10 cellular contexts compared by ENCODE assay signal in genomic region chr2:235511187-235511661, GRCh38. TPM values are rescaled to one million over a fixed set of nuclear protein-coding genes. Genes with fewer than 3 reads are reported as not detected.
A peak's percentile ranks its signal among the peaks of the same experiment; 100 is the strongest.
DNase-seq lines count a peak whose midpoint lies in the region; ATAC-seq, FAIRE-seq and TF ChIP-seq lines count a peak whose summit lies in the region.
"Had no signal": no experiment of that assay in that cellular context is flagged by ENCODE, and none has a peak within 500 bp of the region (broad histone marks: within the 10 kb centered on the region; RNA-seq: fewer than 3 reads in every experiment).

No MANE protein-coding gene starts in this region.

- peaks cover 35% of the 10 kb centered on the region for H3K27me3 Mint-ChIP-seq in CD4-positive, alpha-beta T cell

- POLR2A ChIA-PET in A549 (lab: Yijun Ruan, JAX) = no interaction called here
- POLR2A ChIA-PET in CD4-positive, alpha-beta T cell (lab: Charles Lee) = no interaction called here

- H3K4me1 Mint-ChIP-seq in CD4-positive, alpha-beta T cell (ENCODE audit: low read depth) = no peaks in the 10 kb centered on the region

- in situ Hi-C loops in astrocyte of the spinal cord (cut with HindIII; ENCODE audit: low sequenced_read_pairs) = no loop called here

- TF ChIP-seq POLR2A in A549 (IDR thresholded peaks at IDR 0.05; ENCODE audit: low read length) = no peak

- TF ChIP-seq CTCF in A549 (IDR thresholded peaks at IDR 0.05) = no peak
- TF ChIP-seq CTCF in astrocyte of the spinal cord (IDR thresholded peaks at IDR 0.05; ENCODE audit: low read depth, low read length) = no peak
- TF ChIP-seq CTCF in kidney (IDR thresholded peaks at IDR 0.05; ENCODE audit: borderline replicate concordance, extremely low read depth, insufficient read depth) = no peak
- TF ChIP-seq CTCF in CD4-positive, alpha-beta T cell (IDR thresholded peaks at IDR 0.05) = no peak

- H3K4me3 ChIP-seq in A549 (no peak overlapping the region), astrocyte of the spinal cord (ENCODE audit: low read depth, low read length) (no peak overlapping the region), kidney (ENCODE audit: low read length in 2 of 2) (peak overlapping the region in 1 of 2 donors; percentile 31)

- H3K9me3 ChIP-seq in A549 (no peaks in the 10 kb centered on the region), kidney (ENCODE audit: control insufficient read depth in 1 of 2, low read length in 2 of 2) (no peaks in the 10 kb centered on the region)
- H3K9me3 ChIP-seq in CD4-positive, alpha-beta T cell (ENCODE audit: control insufficient read depth, low read length) = no peaks in the 10 kb centered on the region

- H3K36me3 Mint-ChIP-seq in CD4-positive, alpha-beta T cell (ENCODE audit: low read depth) = no peaks in the 10 kb centered on the region
- H3K36me3 Mint-ChIP-seq: CD8-positive, alpha-beta T cell had no signal

- 0 out of 5 replicates have a peak, but pooled peaks of 1 of the 2 experiments have one; percentile 3 for TF ChIP-seq RAD21 in A549 (conservative IDR thresholded peaks at IDR 0.05 in 1 of 2, IDR thresholded peaks at IDR 0.05 in 1 of 2)

- H3K27ac Mint-ChIP-seq in CD4-positive, alpha-beta T cell = no peak overlapping the region
- H3K27ac Mint-ChIP-seq: CD8-positive, alpha-beta T cell had no signal

- H3K9me3 Mint-ChIP-seq in CD4-positive, alpha-beta T cell = no peaks in the 10 kb centered on the region
- H3K9me3 Mint-ChIP-seq: CD8-positive, alpha-beta T cell had no signal

- ATAC-seq in A549 = peak; percentile 94 to 95
- no peak for ATAC-seq in GM21381 (IDR thresholded peaks at IDR 0.05; ENCODE audit: unreplicated experiment)
- ATAC-seq in CD4-positive, alpha-beta T cell (ENCODE audit: poor library complexity) = no peak
- ATAC-seq: CD8-positive, alpha-beta T cell had no signal

- H3K27ac ChIP-seq in A549 = peak overlapping the region; percentile 58 to 90
- H3K27ac ChIP-seq in kidney (ENCODE audit: low read depth in 2 of 2, low read length in 2 of 2) = peak overlapping the region; percentile 93
- no peak overlapping the region for H3K27ac ChIP-seq in CD4-positive, alpha-beta T cell (ENCODE audit: low read depth, low read length)

- H3K4me3 Mint-ChIP-seq in CD4-positive, alpha-beta T cell = no peak overlapping the region
- H3K4me3 Mint-ChIP-seq: CD8-positive, alpha-beta T cell had no signal

- FAIRE-seq in A549 (lab: Jason Lieb, UNC) (no peak), kidney (lab: Jason Lieb, UNC) (peak; percentile 90)

- CTCF ChIA-PET in A549 (lab: Yijun Ruan, JAX) = interaction anchor here (1.7 kb wide), 1 partner anchor 9 kb away, joined by 6 read pairs; no protein-coding TSS in a partner anchor
- CTCF ChIA-PET in CD4-positive, alpha-beta T cell (lab: Charles Lee) = no interaction called here

- peak overlapping the region; percentile 64 for H3K4me2 ChIP-seq in A549

- DNase-seq in A549 (ENCODE audit: low read depth in 1 of 2, low spot score in 1 of 2) (peak; percentile 75 to 87), HT-29 (ENCODE audit: low spot score) (peak; percentile 89), astrocyte of the spinal cord (ENCODE audit: low read depth, low spot score) (peak; percentile 87), kidney (peak; percentile 86), NCI-H2081 (lab: John Stamatoyannopoulos, UW) (no peak), NCI-H2171 treated with DMSO at 0.1 percent for 48 hours (lab: John Stamatoyannopoulos, UW) (no peak)
- DNase-seq in CD4-positive, alpha-beta T cell = no peak
- DNase-seq: CD8-positive, alpha-beta T cell; foreskin melanocyte had no signal

- no peak for TF ChIP-seq EP300 in A549 (IDR thresholded peaks at IDR 0.05)

- H3K27me3 ChIP-seq in CD4-positive, alpha-beta T cell (ENCODE audit: control insufficient read depth, insufficient read depth, low read length) = no peaks in the 10 kb centered on the region

- intact Hi-C loops in kidney (cut with DNase I) = no loop called here
- intact Hi-C loops in CD4-positive, alpha-beta T cell (cut with DNase I, micrococcal nuclease) = no loop called here

- WGBS in A549 (ENCODE audit: missing lambda C conversion rate) = 23% methylated on average over 3 of the region's 7 CpGs

- no peaks in the 10 kb centered on the region for H3K36me3 ChIP-seq in kidney (ENCODE audit: control insufficient read depth in 1 of 2, insufficient read depth in 2 of 2, low read length in 2 of 2)

- peaks cover 41% of the 10 kb centered on the region for H3K4me1 ChIP-seq in A549
- peaks cover 39 to 40% of the 10 kb centered on the region in 2 donors for H3K4me1 ChIP-seq in kidney (ENCODE audit: control insufficient read depth in 1 of 2, insufficient read depth in 1 of 2, low read depth in 1 of 2, low read length in 2 of 2)

- peak overlapping the region in 1 of 2 donors; percentile 68 for H3K9ac ChIP-seq in kidney (ENCODE audit: low read length in 2 of 2)

TF ChIP-seq in A549, 52 proteins besides CTCF, POLR2A, EP300 and RAD21:
- TF ChIP-seq USF2 (IDR thresholded peaks at IDR 0.05) (no peak), NPAS2 (CRISPR knock-in tag; IDR thresholded peaks at IDR 0.05; ENCODE audit: borderline replicate concordance) (no peak), HOXB5 (CRISPR knock-in tag; IDR thresholded peaks at IDR 0.05) (no peak), CHD2 (IDR thresholded peaks at IDR 0.05; ENCODE audit: low read length, partially characterized antibody) (no peak), RFX5 (IDR thresholded peaks at IDR 0.05) (no peak), MAX (IDR thresholded peaks at IDR 0.05) (peak; percentile 11; the same call in 1 of the 2 replicates), SMC3 (IDR thresholded peaks at IDR 0.05) (no peak), MAFK (IDR thresholded peaks at IDR 0.05; ENCODE audit: partially characterized antibody) (peak; percentile 91), GATA3 (IDR thresholded peaks at IDR 0.05; ENCODE audit: borderline replicate concordance) (no peak), FOXS1 (CRISPR knock-in tag; IDR thresholded peaks at IDR 0.05) (no peak), FOSL2 (IDR thresholded peaks at IDR 0.05) (no peak), FOSL2 (CRISPR knock-in tag; IDR thresholded peaks at IDR 0.05) (peak; percentile 53), CEBPB (IDR thresholded peaks at IDR 0.05) (no peak), E2F6 (IDR thresholded peaks at IDR 0.05; ENCODE audit: borderline replicate concordance, low read depth) (0 out of 2 replicates have a peak, but pooled peaks have one; percentile 29), TP53 (CRISPR knock-in tag; IDR thresholded peaks at IDR 0.05) (no peak)

RNA-seq across cellular contexts. Expression of gene AGAP1, which starts 17.4 kb away (rescaled TPM):
- 21.9 and 23.9 TPM in 2 replicates for polyA plus RNA-seq in A549 (2011; rRNA removed)
- 25.5 and 30.7 TPM in 2 replicates for polyA plus RNA-seq in A549 (2012; cell fraction: cytosol; rRNA removed)
- polyA plus RNA-seq in A549 (2012; cell fraction: nucleus; rRNA removed) = 19.2 and 25.0 TPM in 2 replicates
- 19.4 to 20.6 TPM (median 20.2 TPM) in 3 replicates for polyA plus RNA-seq in A549 (2017; fragmentation: RNase III; extraction: RNeasy Plus Mini Kit Qiagen cat#74134 plus additional on column Dnase treatment)
- 52.7 and 67.8 TPM in 2 replicates for polyA minus RNA-seq in A549 (2011; rRNA and poly(A)+ RNA removed)
- total RNA-seq in HT-29 (2014; rRNA removed; shearing (Covaris generic)) = 31.1 and 44.8 TPM in 2 replicates
- 44.5 TPM for total RNA-seq in kidney
- polyA plus RNA-seq in kidney (ENCODE audit: insufficient read depth, low read depth, low replicate concordance) = 8.1 TPM
- total RNA-seq in CD4-positive, alpha-beta T cell = 1 to 10 TPM; 2.6 to 3.1 TPM

Comparison
In these comparisons a context has a peak if more than half of its experiments do, and no peak if none do; other contexts are left out.
1. ATAC-seq: peak in A549 (2 of 2); none in GM21381 (single experiment) and CD4-positive, alpha-beta T cell (single experiment).
2. DNase-seq: peak in A549 (2 of 2), HT-29 (single experiment), astrocyte of the spinal cord (single experiment) and kidney (single experiment); none in NCI-H2081 (0 of 2), NCI-H2171 treated with DMSO at 0.1 percent for 48 hours (single experiment) and CD4-positive, alpha-beta T cell (0 of 10).